Comparison of ENCODE assay signal across 1 cellular context in the genomic region with DNA sequence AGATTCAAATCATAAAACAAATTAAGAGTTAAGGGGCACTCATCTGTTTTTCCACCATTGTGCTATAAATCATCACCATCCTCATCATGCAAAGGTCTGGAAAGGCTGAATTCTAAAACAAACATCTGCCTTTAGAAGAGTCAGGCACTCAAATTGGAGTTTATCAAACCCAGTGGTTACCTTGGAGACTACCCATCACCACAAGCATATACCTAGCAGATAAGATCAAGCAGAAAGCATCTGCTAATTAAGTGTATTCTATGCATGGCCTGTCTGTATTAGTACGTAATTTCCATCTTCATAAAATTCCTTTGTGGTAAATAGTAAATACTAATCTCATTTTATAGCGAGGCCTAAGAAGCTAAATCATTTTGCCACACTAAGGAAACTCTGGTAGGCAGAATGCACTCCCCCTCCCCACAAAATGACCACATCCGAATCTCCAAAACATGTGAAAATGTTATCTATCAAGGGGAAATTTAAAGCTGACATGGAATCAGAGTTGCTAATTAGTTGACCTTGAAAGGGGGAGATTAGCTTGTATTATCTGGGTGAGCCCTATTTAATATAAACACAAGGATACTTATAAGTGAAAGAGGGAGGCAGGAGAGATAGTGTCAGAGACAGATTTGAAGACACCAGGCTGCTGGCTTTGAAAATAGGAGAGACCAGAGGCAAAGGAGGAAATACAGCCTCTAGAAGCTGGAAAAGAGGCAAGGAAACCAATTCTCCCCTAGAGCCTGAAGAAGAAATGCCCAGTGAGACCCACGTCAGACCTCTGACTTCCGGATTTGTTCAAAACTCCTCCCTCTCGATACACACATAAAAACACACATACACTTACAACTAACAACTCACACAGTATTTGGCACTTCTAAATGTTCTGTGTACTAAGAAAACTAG.
TF ChIP-seq lines count a peak whose summit lies in the region.

No MANE protein-coding gene starts in this region.

TF ChIP-seq in SK-N-SH treated with all-trans-retinoic acid at 6 μM for 48 hours, 23 proteins besides CTCF, POLR2A, EP300 and RAD21 (continued from another document):
- TF ChIP-seq, protein P1, sequence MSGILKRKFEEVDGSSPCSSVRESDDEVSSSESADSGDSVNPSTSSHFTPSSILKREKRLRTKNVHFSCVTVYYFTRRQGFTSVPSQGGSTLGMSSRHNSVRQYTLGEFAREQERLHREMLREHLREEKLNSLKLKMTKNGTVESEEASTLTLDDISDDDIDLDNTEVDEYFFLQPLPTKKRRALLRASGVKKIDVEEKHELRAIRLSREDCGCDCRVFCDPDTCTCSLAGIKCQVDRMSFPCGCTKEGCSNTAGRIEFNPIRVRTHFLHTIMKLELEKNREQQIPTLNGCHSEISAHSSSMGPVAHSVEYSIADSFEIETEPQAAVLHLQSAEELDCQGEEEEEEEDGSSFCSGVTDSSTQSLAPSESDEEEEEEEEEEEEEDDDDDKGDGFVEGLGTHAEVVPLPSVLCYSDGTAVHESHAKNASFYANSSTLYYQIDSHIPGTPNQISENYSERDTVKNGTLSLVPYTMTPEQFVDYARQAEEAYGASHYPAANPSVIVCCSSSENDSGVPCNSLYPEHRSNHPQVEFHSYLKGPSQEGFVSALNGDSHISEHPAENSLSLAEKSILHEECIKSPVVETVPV (CRISPR knock-in tag; IDR thresholded peaks at IDR 0.05), result no peak
- TF ChIP-seq ZNF70 (CRISPR knock-in tag; IDR thresholded peaks at IDR 0.05), result no peak
- TF ChIP-seq RARB (CRISPR knock-in tag; IDR thresholded peaks at IDR 0.05), result no peak
- no peak for TF ChIP-seq ZNF565 (CRISPR knock-in tag; conservative IDR thresholded peaks at IDR 0.05; ENCODE audit: low read depth)
- no peak for TF ChIP-seq ZFP3 (CRISPR knock-in tag; IDR thresholded peaks at IDR 0.05)
- TF ChIP-seq BACH2 (CRISPR knock-in tag; IDR thresholded peaks at IDR 0.05; ENCODE audit: borderline replicate concordance), result no peak
- TF ChIP-seq ESRRG (CRISPR knock-in tag; IDR thresholded peaks at IDR 0.05), result no peak
- TF ChIP-seq ZNF8 (CRISPR knock-in tag; IDR thresholded peaks at IDR 0.05), result no peak
- no peak for TF ChIP-seq OSR1 (CRISPR knock-in tag; IDR thresholded peaks at IDR 0.05)
